ENCODE assay signal across 10 cellular contexts in genomic region chr12:50257226-50258166, GRCh38. TPM values are rescaled to one million over a fixed set of nuclear protein-coding genes. Genes with fewer than 3 reads are reported as not detected.
DNase-seq lines count a peak whose midpoint lies in the region; ATAC-seq and TF ChIP-seq lines count a peak whose summit lies in the region.
"Had no signal": no experiment of that assay in that cellular context is flagged by ENCODE, and none has a peak within 500 bp of the region (broad histone marks: within the 10 kb centered on the region; RNA-seq: fewer than 3 reads in every experiment).

No MANE protein-coding gene starts in this region.

- TF ChIP-seq CTCF in esophagus squamous epithelium (IDR thresholded peaks at IDR 0.05) (no peak), osteocyte (IDR thresholded peaks at IDR 0.05) (no peak), glutamatergic neuron (IDR thresholded peaks at IDR 0.05; ENCODE audit: partially characterized antibody, unreplicated experiment) (no peak)

- no peaks in the 10 kb centered on the region for H3K79me2 ChIP-seq in Karpas-422 (ENCODE audit: low read length)

- H3K4me3 Mint-ChIP-seq in osteocyte (ENCODE audit: unreplicated experiment): peak overlapping the region; percentile 46
- no peak overlapping the region for H3K4me3 Mint-ChIP-seq in glutamatergic neuron (ENCODE audit: unreplicated experiment)
- H3K4me3 Mint-ChIP-seq: memory B cell had no signal

- peak overlapping the region; percentile 83 for H3K27ac Mint-ChIP-seq in osteocyte (ENCODE audit: unreplicated experiment)
- H3K27ac Mint-ChIP-seq in glutamatergic neuron (ENCODE audit: unreplicated experiment): no peak overlapping the region
- H3K27ac Mint-ChIP-seq: memory B cell had no signal

- H3K4me1 ChIP-seq in esophagus squamous epithelium (peaks cover 7 to 56% (median 48%) of the 10 kb centered on the region in 3 donors), Karpas-422 (ENCODE audit: low read length) (0 out of 2 replicates have a peak, but pooled peaks cover 3% of the 10 kb centered on the region)

- no peak overlapping the region for H3K4me2 ChIP-seq in Karpas-422 (ENCODE audit: low read depth, low read length, poor library complexity, severe bottlenecking)

- H4K20me1 ChIP-seq in Karpas-422 (ENCODE audit: insufficient read depth, low read depth, low read length): no peaks in the 10 kb centered on the region

- peaks cover 33% of the 10 kb centered on the region for H3K4me1 Mint-ChIP-seq in osteocyte (ENCODE audit: unreplicated experiment)
- peaks cover 2% of the 10 kb centered on the region for H3K4me1 Mint-ChIP-seq in glutamatergic neuron (ENCODE audit: low read depth, unreplicated experiment)

- no peaks in the 10 kb centered on the region for H3K9me2 ChIP-seq in Karpas-422 (replicated peaks; ENCODE audit: insufficient read depth, low read length)

- H3K9me3 ChIP-seq in esophagus squamous epithelium (no peaks in the 10 kb centered on the region), Karpas-422 (ENCODE audit: low read length) (no peaks in the 10 kb centered on the region)

- 37% methylated on average over 6 of the region's 6 CpGs for WGBS in esophagus squamous epithelium, 2 donors

- H3K36me3 Mint-ChIP-seq in osteocyte (ENCODE audit: unreplicated experiment) (no peaks in the 10 kb centered on the region), glutamatergic neuron (ENCODE audit: unreplicated experiment) (no peaks in the 10 kb centered on the region)
- H3K36me3 Mint-ChIP-seq: memory B cell had no signal

- intact Hi-C loops in esophagus squamous epithelium (cut with DNase I) (no loop called here), head of caudate nucleus (cut with DNase I) (no loop called here)

- no peaks in the 10 kb centered on the region for H3K36me3 ChIP-seq in esophagus squamous epithelium
- no peaks in the 10 kb centered on the region for H3K36me3 ChIP-seq in Karpas-422 (ENCODE audit: insufficient read depth, low read length)

- H3K9ac ChIP-seq in Karpas-422 (ENCODE audit: low read length): no peak overlapping the region

- H3K27me3 ChIP-seq in esophagus squamous epithelium: no peaks in the 10 kb centered on the region
- H3K27me3 ChIP-seq in Karpas-422 (ENCODE audit: low read length): no peaks in the 10 kb centered on the region

- no peak overlapping the region for H2AFZ ChIP-seq in Karpas-422 (ENCODE audit: low read length)

- H3K27me3 Mint-ChIP-seq in osteocyte (ENCODE audit: unreplicated experiment) (no peaks in the 10 kb centered on the region), glutamatergic neuron (ENCODE audit: unreplicated experiment) (peaks cover 2% of the 10 kb centered on the region)
- H3K27me3 Mint-ChIP-seq: memory B cell had no signal

- no peak for ATAC-seq in GM18909 (IDR thresholded peaks at IDR 0.05; ENCODE audit: poor library complexity, unreplicated experiment)

- H3K9me3 Mint-ChIP-seq in osteocyte (ENCODE audit: unreplicated experiment) (no peaks in the 10 kb centered on the region), glutamatergic neuron (ENCODE audit: unreplicated experiment) (no peaks in the 10 kb centered on the region)
- H3K9me3 Mint-ChIP-seq: memory B cell had no signal

- H3K4me3 ChIP-seq in esophagus squamous epithelium (peak overlapping the region in 1 of 4 donors; percentile 2), Karpas-422 (ENCODE audit: low read length) (no peak overlapping the region)

- TF ChIP-seq POLR2A in esophagus squamous epithelium (IDR thresholded peaks at IDR 0.05): no peak

- H3K27ac ChIP-seq in esophagus squamous epithelium (peak overlapping the region; percentile 59 to 74 (median 68)), Karpas-422 (ENCODE audit: low read length) (no peak overlapping the region)

- DNase-seq in EL (peak; percentile 72), NCI-H524 (lab: John Stamatoyannopoulos, UW) (peak; percentile 57 to 68), esophagus squamous epithelium (lab: John Stamatoyannopoulos, UW) (no peak), osteocyte (ENCODE audit: extremely low spot score, unreplicated experiment) (no peak), glutamatergic neuron (no peak), Karpas-422 (no peak), head of caudate nucleus (no peak)
- DNase-seq: activated gamma-delta T cell treated with Interleukin-2 at 50 U/mL for 16 hours had no signal

RNA-seq across cellular contexts. Expression of gene LIMA1, which starts 25.8 kb away (rescaled TPM):
- total RNA-seq in esophagus squamous epithelium (10 to 100 TPM; 48.0 to 70.0 (median 62.7) TPM), osteocyte (96.6 and 98.5 TPM in 2 replicates), glutamatergic neuron (ENCODE audit: unreplicated experiment) (69.4 TPM)
- 28.1 and 39.5 TPM in 2 replicates for total RNA-seq in Karpas-422 (2014; rRNA removed; shearing (Covaris generic); ENCODE audit: low replicate concordance)

Comparison
In these comparisons a context has a peak if more than half of its experiments do, and no peak if none do; other contexts are left out.
1. DNase-seq: peak in EL (single experiment) and NCI-H524 (2 of 2); none in esophagus squamous epithelium (single experiment), osteocyte (single experiment), glutamatergic neuron (single experiment), Karpas-422 (single experiment) and head of caudate nucleus (0 of 42).